ENCODE assay signal across 11 cellular contexts in genomic region chr6:160022101-160022500, GRCh38.
"Had no signal": no experiment of that assay in that cellular context is flagged by ENCODE, and none has a peak within 500 bp of the region (broad histone marks: within the 10 kb centered on the region; RNA-seq: fewer than 3 reads in every experiment).

No MANE protein-coding gene starts in this region.

- H3K9me3 ChIP-seq: HAP-1 had no signal

- H3K4me3 ChIP-seq: GM23248, GM23338, HAP-1 had no signal

- H3K27ac ChIP-seq: GM23248 had no signal

- DNase-seq: GM23248, GOT3, H7, H9, HCEC 1CT, HFFc6 had no signal

- H3K4me1 ChIP-seq: HAP-1 had no signal

- H3K9ac ChIP-seq: GM23248 had no signal

- H2AFZ ChIP-seq: GM23248, GM23338 had no signal

- H3K4me2 ChIP-seq: GM23338 had no signal

- ATAC-seq: GM23338, HCT116 had no signal

- FAIRE-seq: H1, H54 had no signal
